28 cellular contexts compared by ENCODE assay signal in the genomic region with DNA sequence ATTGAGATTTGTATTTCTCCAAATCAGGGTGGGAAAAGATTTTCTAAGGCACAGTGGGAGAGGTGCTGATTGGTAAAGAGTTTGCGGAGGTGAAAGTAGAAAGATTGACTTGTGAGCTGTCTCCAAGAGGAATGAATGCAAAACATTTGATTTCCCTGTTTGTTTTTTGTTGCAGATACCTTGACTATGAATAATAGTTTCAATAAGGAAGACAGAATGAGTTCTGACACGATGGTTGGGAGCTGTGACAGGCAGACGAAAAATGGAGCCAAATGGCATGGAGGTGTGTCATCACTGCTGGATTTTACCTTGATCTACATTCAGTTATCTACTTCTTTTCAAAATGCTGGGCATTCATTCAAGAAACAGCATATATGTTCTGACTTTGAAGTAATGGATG.
DNase-seq lines count a peak whose midpoint lies in the region; ATAC-seq and TF ChIP-seq lines count a peak whose summit lies in the region.
"Had no signal": no experiment of that assay in that cellular context is flagged by ENCODE, and none has a peak within 500 bp of the region (broad histone marks: within the 10 kb centered on the region; RNA-seq: fewer than 3 reads in every experiment).

No MANE protein-coding gene starts in this region.

- H3K27ac Mint-ChIP-seq in activated T-helper 2 cell treated with anti-CD3 and anti-CD28 coated beads, Interferon-gamma antibody, Interleukin-2, Interleukin-4, amounts not matched to agents 10 μg/mL and 5 μg/mL and 100 μg/mL, durations not matched to agents 14 hours and 24 hours and 36 hours = peak overlapping the region; percentile 54
- H3K27ac Mint-ChIP-seq in stimulated activated memory B cell treated with anti-CD40 and anti-IgM and Interleukin-4, amounts not matched to agents 10 μg/mL and 1 μg/mL and 100 μg/mL, for 72 hours = peak overlapping the region; percentile 25
- no peak overlapping the region for H3K27ac Mint-ChIP-seq in activated CD8-positive, alpha-beta T cell treated with anti-CD3 and anti-CD28 coated beads, Interleukin-2, amount 10 ng/mL, durations not matched to agents 7 days and 5 days
- no peak overlapping the region for H3K27ac Mint-ChIP-seq in activated T-helper 1 cell treated with anti-CD3 and anti-CD28 coated beads, Interleukin-12 subunit alpha, Interleukin-12 subunit beta, Interleukin-2, Interleukin-4 antibody, amounts not matched to agents 30 ng/mL and 10 ng/mL and 1 ng/mL, durations not matched to agents 14 hours and 24 hours and 36 hours
- H3K27ac Mint-ChIP-seq: CD4-positive, alpha-beta memory T cell; H9 had no signal

- ATAC-seq in PC-3 = no peak
- ATAC-seq in foreskin keratinocyte = peak; percentile 91
- no peak for ATAC-seq in stimulated activated memory B cell treated with anti-CD40 and anti-IgM and Interleukin-4, amounts not matched to agents 10 μg/mL and 1 μg/mL and 100 μg/mL, for 72 hours
- ATAC-seq in HG03196 (IDR thresholded peaks at IDR 0.05; ENCODE audit: unreplicated experiment) = no peak
- no peak for ATAC-seq in activated CD8-positive, alpha-beta T cell treated with anti-CD3 and anti-CD28 coated beads, Interleukin-2, amount 10 ng/mL, durations not matched to agents 7 days and 5 days
- ATAC-seq: GM12878, Right ventricle myocardium inferior had no signal

- H3K79me2 ChIP-seq in PC-3 (ENCODE audit: low read length) = no peaks in the 10 kb centered on the region

- intact Hi-C loops in PC-3 (cut with micrococcal nuclease) = no loop called here
- intact Hi-C loops in activated T-helper 2 cell treated with anti-CD3 and anti-CD28 coated beads, Interferon-gamma antibody, Interleukin-2, Interleukin-4, amounts not matched to agents 10 μg/mL and 5 μg/mL and 100 μg/mL, durations not matched to agents 14 hours and 24 hours and 36 hours (cut with micrococcal nuclease) = loop anchor here (5.0 to 10.0 kb wide), 3 partner anchors 38 to 540 kb away; no protein-coding TSS in a partner anchor
- intact Hi-C loops in activated T-helper 1 cell treated with anti-CD3 and anti-CD28 coated beads, Interleukin-12 subunit alpha, Interleukin-12 subunit beta, Interleukin-2, Interleukin-4 antibody, amounts not matched to agents 30 ng/mL and 10 ng/mL and 1 ng/mL, durations not matched to agents 14 hours and 24 hours and 36 hours (cut with micrococcal nuclease) = no loop called here

- no peaks in the 10 kb centered on the region for H3F3A ChIP-seq in PC-3 (ENCODE audit: low read length, unreplicated experiment)

- no peaks in the 10 kb centered on the region for H3K36me3 ChIP-seq in PC-3 (ENCODE audit: low read depth, low read length)
- H3K36me3 ChIP-seq: BLaER1, Peyer's patch, SJSA1 had no signal

- POLR2A ChIA-PET in PC-3 (lab: Charles Lee; ENCODE audit: unreplicated experiment) = interaction anchor here (0.6 kb wide), 1 partner anchor 182 kb away, joined by 3 read pairs; no protein-coding TSS in a partner anchor
- POLR2A ChIA-PET in activated CD8-positive, alpha-beta T cell treated with anti-CD3 and anti-CD28 coated beads, Interleukin-2, amount 10 ng/mL, durations not matched to agents 7 days and 5 days (lab: Charles Lee) = no interaction called here

- H3K4me1 ChIP-seq in PC-3 (ENCODE audit: insufficient read depth, low read length) (peaks cover 27% of the 10 kb centered on the region), foreskin keratinocyte (peaks cover 37% of the 10 kb centered on the region)
- H3K4me1 ChIP-seq: BLaER1, Caco-2, Peyer's patch had no signal

- no peak overlapping the region for H3K4me3 ChIP-seq in PC-3 (ENCODE audit: low read length)
- H3K4me3 ChIP-seq: BLaER1, GM12878, GM23248, Peyer's patch, SJSA1 had no signal

- 0 out of 2 replicates have a peak, but pooled peaks cover 7% of the 10 kb centered on the region for H3K9me2 ChIP-seq in PC-3 (replicated peaks; ENCODE audit: low read length)

- CTCF ChIA-PET in PC-3 (lab: Charles Lee) = no interaction called here
- CTCF ChIA-PET in activated CD8-positive, alpha-beta T cell treated with anti-CD3 and anti-CD28 coated beads, Interleukin-2, amount 10 ng/mL, durations not matched to agents 7 days and 5 days (lab: Charles Lee) = interaction anchor here (1.0 to 1.8 kb wide), 2 partner anchors 11 to 234 kb away, joined by 3 to 5 read pairs; no protein-coding TSS in a partner anchor

- H2AFZ ChIP-seq in PC-3 (ENCODE audit: low read length) = no peak overlapping the region
- H2AFZ ChIP-seq: GM23248 had no signal

- H3K36me3 Mint-ChIP-seq in activated T-helper 2 cell treated with anti-CD3 and anti-CD28 coated beads, Interferon-gamma antibody, Interleukin-2, Interleukin-4, amounts not matched to agents 10 μg/mL and 5 μg/mL and 100 μg/mL, durations not matched to agents 14 hours and 24 hours and 36 hours (ENCODE audit: low read depth) = peaks cover 13% of the 10 kb centered on the region
- H3K36me3 Mint-ChIP-seq in stimulated activated memory B cell treated with anti-CD40 and anti-IgM and Interleukin-4, amounts not matched to agents 10 μg/mL and 1 μg/mL and 100 μg/mL, for 72 hours = no peaks in the 10 kb centered on the region
- no peaks in the 10 kb centered on the region for H3K36me3 Mint-ChIP-seq in activated CD8-positive, alpha-beta T cell treated with anti-CD3 and anti-CD28 coated beads, Interleukin-2, amount 10 ng/mL, durations not matched to agents 7 days and 5 days (ENCODE audit: low read depth)
- peaks cover 8% of the 10 kb centered on the region for H3K36me3 Mint-ChIP-seq in activated T-helper 1 cell treated with anti-CD3 and anti-CD28 coated beads, Interleukin-12 subunit alpha, Interleukin-12 subunit beta, Interleukin-2, Interleukin-4 antibody, amounts not matched to agents 30 ng/mL and 10 ng/mL and 1 ng/mL, durations not matched to agents 14 hours and 24 hours and 36 hours (ENCODE audit: low read depth)
- H3K36me3 Mint-ChIP-seq: CD4-positive, alpha-beta memory T cell had no signal

- H3K27me3 Mint-ChIP-seq in activated T-helper 2 cell treated with anti-CD3 and anti-CD28 coated beads, Interferon-gamma antibody, Interleukin-2, Interleukin-4, amounts not matched to agents 10 μg/mL and 5 μg/mL and 100 μg/mL, durations not matched to agents 14 hours and 24 hours and 36 hours (ENCODE audit: low read depth) = peaks cover 2% of the 10 kb centered on the region
- no peaks in the 10 kb centered on the region for H3K27me3 Mint-ChIP-seq in stimulated activated memory B cell treated with anti-CD40 and anti-IgM and Interleukin-4, amounts not matched to agents 10 μg/mL and 1 μg/mL and 100 μg/mL, for 72 hours
- no peaks in the 10 kb centered on the region for H3K27me3 Mint-ChIP-seq in activated CD8-positive, alpha-beta T cell treated with anti-CD3 and anti-CD28 coated beads, Interleukin-2, amount 10 ng/mL, durations not matched to agents 7 days and 5 days (ENCODE audit: low read depth)
- H3K27me3 Mint-ChIP-seq in activated T-helper 1 cell treated with anti-CD3 and anti-CD28 coated beads, Interleukin-12 subunit alpha, Interleukin-12 subunit beta, Interleukin-2, Interleukin-4 antibody, amounts not matched to agents 30 ng/mL and 10 ng/mL and 1 ng/mL, durations not matched to agents 14 hours and 24 hours and 36 hours (ENCODE audit: insufficient read depth) = peaks cover 7% of the 10 kb centered on the region
- H3K27me3 Mint-ChIP-seq: CD4-positive, alpha-beta memory T cell had no signal

- no peaks in the 10 kb centered on the region for H3K9me3 Mint-ChIP-seq in activated T-helper 2 cell treated with anti-CD3 and anti-CD28 coated beads, Interferon-gamma antibody, Interleukin-2, Interleukin-4, amounts not matched to agents 10 μg/mL and 5 μg/mL and 100 μg/mL, durations not matched to agents 14 hours and 24 hours and 36 hours
- H3K9me3 Mint-ChIP-seq in stimulated activated memory B cell treated with anti-CD40 and anti-IgM and Interleukin-4, amounts not matched to agents 10 μg/mL and 1 μg/mL and 100 μg/mL, for 72 hours = no peaks in the 10 kb centered on the region
- no peaks in the 10 kb centered on the region for H3K9me3 Mint-ChIP-seq in activated CD8-positive, alpha-beta T cell treated with anti-CD3 and anti-CD28 coated beads, Interleukin-2, amount 10 ng/mL, durations not matched to agents 7 days and 5 days (ENCODE audit: insufficient read depth)
- H3K9me3 Mint-ChIP-seq in activated T-helper 1 cell treated with anti-CD3 and anti-CD28 coated beads, Interleukin-12 subunit alpha, Interleukin-12 subunit beta, Interleukin-2, Interleukin-4 antibody, amounts not matched to agents 30 ng/mL and 10 ng/mL and 1 ng/mL, durations not matched to agents 14 hours and 24 hours and 36 hours = no peaks in the 10 kb centered on the region
- H3K9me3 Mint-ChIP-seq: H9, HFFc6 had no signal

- H3K4me1 Mint-ChIP-seq in activated T-helper 2 cell treated with anti-CD3 and anti-CD28 coated beads, Interferon-gamma antibody, Interleukin-2, Interleukin-4, amounts not matched to agents 10 μg/mL and 5 μg/mL and 100 μg/mL, durations not matched to agents 14 hours and 24 hours and 36 hours (ENCODE audit: low read depth) = peaks cover 66% of the 10 kb centered on the region
- H3K4me1 Mint-ChIP-seq in stimulated activated memory B cell treated with anti-CD40 and anti-IgM and Interleukin-4, amounts not matched to agents 10 μg/mL and 1 μg/mL and 100 μg/mL, for 72 hours = peaks cover 68% of the 10 kb centered on the region
- H3K4me1 Mint-ChIP-seq in activated CD8-positive, alpha-beta T cell treated with anti-CD3 and anti-CD28 coated beads, Interleukin-2, amount 10 ng/mL, durations not matched to agents 7 days and 5 days (ENCODE audit: low read depth) = peaks cover 16% of the 10 kb centered on the region
- H3K4me1 Mint-ChIP-seq in activated T-helper 1 cell treated with anti-CD3 and anti-CD28 coated beads, Interleukin-12 subunit alpha, Interleukin-12 subunit beta, Interleukin-2, Interleukin-4 antibody, amounts not matched to agents 30 ng/mL and 10 ng/mL and 1 ng/mL, durations not matched to agents 14 hours and 24 hours and 36 hours (ENCODE audit: low read depth) = peaks cover 48% of the 10 kb centered on the region
- H3K4me1 Mint-ChIP-seq: H9 had no signal

- H3K4me2 ChIP-seq in PC-3 (ENCODE audit: low read length) = no peak overlapping the region
- H3K4me2 ChIP-seq: BLaER1 had no signal

- H3K27ac ChIP-seq in PC-3 (ENCODE audit: low read length) (peak overlapping the region; percentile 32), foreskin keratinocyte (peak overlapping the region; percentile 96)
- H3K27ac ChIP-seq: BLaER1, GM23248, HL-60, Peyer's patch, SJSA1 had no signal

- H3K27me3 ChIP-seq in PC-3 (ENCODE audit: low read length) (no peaks in the 10 kb centered on the region), foreskin keratinocyte (no peaks in the 10 kb centered on the region)
- H3K27me3 ChIP-seq: BLaER1, Peyer's patch, SJSA1 had no signal

- no peaks in the 10 kb centered on the region for H3K9me3 ChIP-seq in PC-3 (ENCODE audit: low read length)
- H3K9me3 ChIP-seq: BLaER1, Caco-2, Peyer's patch, SJSA1 had no signal

- no TSS peak for BruUV-seq in PC-3 (replicated peaks; lab: Mats Ljungman, UMichigan)

- DNase-seq in PC-3 (peak; percentile 62), foreskin keratinocyte (peak; percentile 95 to 98)
- no peak for DNase-seq in activated T-helper 2 cell treated with anti-CD3 and anti-CD28 coated beads, Interferon-gamma antibody, Interleukin-2, Interleukin-4, amounts not matched to agents 10 μg/mL and 5 μg/mL and 100 μg/mL, durations not matched to agents 14 hours and 24 hours and 36 hours (ENCODE audit: low spot score)
- no peak for DNase-seq in activated CD8-positive, alpha-beta T cell treated with anti-CD3 and anti-CD28 coated beads, Interleukin-2, amount 10 ng/mL, durations not matched to agents 7 days and 5 days
- no peak for DNase-seq in activated T-helper 1 cell treated with anti-CD3 and anti-CD28 coated beads, Interleukin-12 subunit alpha, Interleukin-12 subunit beta, Interleukin-2, Interleukin-4 antibody, amounts not matched to agents 30 ng/mL and 10 ng/mL and 1 ng/mL, durations not matched to agents 14 hours and 24 hours and 36 hours (ENCODE audit: low spot score)
- DNase-seq: Caco-2; CD4-positive, alpha-beta memory T cell; DMS 273 treated with DMSO at 0.1 percent for 48 hours; DMS79 treated with DMSO at 0.1 percent for 48 hours; GM23248; H9; HFFc6; KG1; NCI-H1105; NCI-H146; NCI-H2029; NCI-H2227 treated with DMSO at 0.1 percent for 48 hours; NCI-H524; NCI-H774; NK-92 treated with Interleukin-12 subunit alpha and Interleukin-12 subunit beta, amount 100 ng/mL, for 24 hours; Peyer's patch had no signal

- H4K20me1 ChIP-seq in PC-3 (ENCODE audit: low read length) = no peaks in the 10 kb centered on the region
- H4K20me1 ChIP-seq: BLaER1 had no signal

- no peak overlapping the region for H3K9ac ChIP-seq in PC-3 (ENCODE audit: low read length)
- H3K9ac ChIP-seq: BLaER1, GM23248 had no signal

- H3K4me3 Mint-ChIP-seq in activated T-helper 2 cell treated with anti-CD3 and anti-CD28 coated beads, Interferon-gamma antibody, Interleukin-2, Interleukin-4, amounts not matched to agents 10 μg/mL and 5 μg/mL and 100 μg/mL, durations not matched to agents 14 hours and 24 hours and 36 hours (ENCODE audit: low read depth) = no peak overlapping the region
- no peak overlapping the region for H3K4me3 Mint-ChIP-seq in stimulated activated memory B cell treated with anti-CD40 and anti-IgM and Interleukin-4, amounts not matched to agents 10 μg/mL and 1 μg/mL and 100 μg/mL, for 72 hours
- H3K4me3 Mint-ChIP-seq in activated CD8-positive, alpha-beta T cell treated with anti-CD3 and anti-CD28 coated beads, Interleukin-2, amount 10 ng/mL, durations not matched to agents 7 days and 5 days = no peak overlapping the region
- no peak overlapping the region for H3K4me3 Mint-ChIP-seq in activated T-helper 1 cell treated with anti-CD3 and anti-CD28 coated beads, Interleukin-12 subunit alpha, Interleukin-12 subunit beta, Interleukin-2, Interleukin-4 antibody, amounts not matched to agents 30 ng/mL and 10 ng/mL and 1 ng/mL, durations not matched to agents 14 hours and 24 hours and 36 hours
- H3K4me3 Mint-ChIP-seq: CD4-positive, alpha-beta memory T cell; H9; HFFc6 had no signal

- TF ChIP-seq CTCF in PC-3 (conservative IDR thresholded peaks at IDR 0.05; ENCODE audit: low read depth, low read length) (no peak), foreskin keratinocyte (conservative IDR thresholded peaks at IDR 0.05) (no peak)

Comparison
In these comparisons a context has a peak if more than half of its experiments do, and no peak if none do; other contexts are left out.
1. DNase-seq: peak in PC-3 (single experiment) and foreskin keratinocyte (2 of 2); none in activated T-helper 2 cell treated with anti-CD3 and anti-CD28 coated beads, Interferon-gamma antibody, Interleukin-2, Interleukin-4, amounts not matched to agents 10 μg/mL and 5 μg/mL and 100 μg/mL, durations not matched to agents 14 hours and 24 hours and 36 hours (single experiment), activated CD8-positive, alpha-beta T cell treated with anti-CD3 and anti-CD28 coated beads, Interleukin-2, amount 10 ng/mL, durations not matched to agents 7 days and 5 days (single experiment) and activated T-helper 1 cell treated with anti-CD3 and anti-CD28 coated beads, Interleukin-12 subunit alpha, Interleukin-12 subunit beta, Interleukin-2, Interleukin-4 antibody, amounts not matched to agents 30 ng/mL and 10 ng/mL and 1 ng/mL, durations not matched to agents 14 hours and 24 hours and 36 hours (single experiment).
2. H3K27ac Mint-ChIP-seq: peak in activated T-helper 2 cell treated with anti-CD3 and anti-CD28 coated beads, Interferon-gamma antibody, Interleukin-2, Interleukin-4, amounts not matched to agents 10 μg/mL and 5 μg/mL and 100 μg/mL, durations not matched to agents 14 hours and 24 hours and 36 hours (single experiment) and stimulated activated memory B cell treated with anti-CD40 and anti-IgM and Interleukin-4, amounts not matched to agents 10 μg/mL and 1 μg/mL and 100 μg/mL, for 72 hours (single experiment); none in activated CD8-positive, alpha-beta T cell treated with anti-CD3 and anti-CD28 coated beads, Interleukin-2, amount 10 ng/mL, durations not matched to agents 7 days and 5 days (single experiment) and activated T-helper 1 cell treated with anti-CD3 and anti-CD28 coated beads, Interleukin-12 subunit alpha, Interleukin-12 subunit beta, Interleukin-2, Interleukin-4 antibody, amounts not matched to agents 30 ng/mL and 10 ng/mL and 1 ng/mL, durations not matched to agents 14 hours and 24 hours and 36 hours (single experiment).